Comparison of ENCODE assay signal across 8 cellular contexts in the genomic region with DNA sequence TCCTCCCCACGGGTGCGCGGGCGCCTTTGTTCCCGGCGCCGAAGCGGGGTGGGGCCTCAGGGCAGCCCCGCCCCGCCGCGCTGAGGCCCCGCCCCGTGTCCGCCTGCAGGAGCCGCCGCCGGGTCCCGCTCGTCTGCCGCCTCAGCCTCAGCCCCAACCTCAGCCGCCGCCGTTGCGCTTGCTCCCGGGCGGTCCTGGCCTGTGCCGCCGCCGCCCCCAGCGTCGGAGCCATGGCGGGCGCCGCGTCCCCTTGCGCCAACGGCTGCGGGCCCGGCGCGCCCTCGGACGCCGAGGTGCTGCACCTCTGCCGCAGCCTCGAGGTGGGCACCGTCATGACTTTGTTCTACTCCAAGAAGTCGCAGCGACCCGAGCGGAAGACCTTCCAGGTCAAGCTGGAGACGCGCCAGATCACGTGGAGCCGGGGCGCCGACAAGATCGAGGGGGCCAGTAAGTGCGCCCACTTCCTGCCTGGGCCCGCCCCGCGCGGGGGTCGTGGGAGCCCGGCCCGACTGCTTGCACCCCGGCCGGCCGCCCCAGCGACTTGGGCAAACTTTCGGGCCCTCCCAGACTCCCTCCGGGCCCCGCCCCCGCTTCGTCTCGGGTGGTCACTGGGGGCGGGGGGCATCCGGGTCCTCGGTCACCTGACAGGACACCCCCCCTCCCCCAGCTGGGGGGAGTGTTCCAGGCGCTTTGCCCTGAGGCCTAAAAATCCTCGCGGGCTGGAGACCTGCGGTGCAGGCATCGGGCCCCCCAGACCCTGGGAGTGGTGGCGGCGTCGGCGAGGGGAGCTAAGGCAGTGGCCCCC. TPM values are rescaled to one million over a fixed set of nuclear protein-coding genes. Genes with fewer than 3 reads are reported as not detected.
DNase-seq lines count a peak whose midpoint lies in the region; ATAC-seq and TF ChIP-seq lines count a peak whose summit lies in the region.

Gene PLCG1, plus strand, starts transcription at position 132 of the 805 bp plus-strand sequence. Its CDS starts 99 bp downstream, at position 231.

- H3K4me3 ChIP-seq in NB4 (ENCODE audit: low read depth, low read length) (peak within 1 kb of the TSS; percentile 49), heart right ventricle (peak within 1 kb of the TSS; percentile 71 to 99 (median 94)), upper lobe of left lung (peak within 1 kb of the TSS; percentile 62 to 98 (median 93))

- H3K27me3 ChIP-seq in heart right ventricle (peaks cover 0 to 9% (median 0%) of the 10 kb centered on the region in 7 donors), upper lobe of left lung (no peaks in the 10 kb centered on the region)

- H3K36me3 ChIP-seq in heart right ventricle (no peaks in the 10 kb centered on the region), upper lobe of left lung (no peaks in the 10 kb centered on the region)

- intact Hi-C loops in heart right ventricle (cut with DNase I): loop anchor here in 7 of 10 donors (2.0 to 10.0 kb wide), 12 partner anchors 35 to 277 kb away; partner anchors contain the start of gene LPIN3 (in 2 of the 7)

- peaks cover 43% of the 10 kb centered on the region for H3K4me1 Mint-ChIP-seq in progenitor cell of endocrine pancreas (ENCODE audit: low read depth)

- H3K27ac Mint-ChIP-seq in progenitor cell of endocrine pancreas: peak within 1 kb of the TSS; percentile 95

- TF ChIP-seq POLR2A in NB4 (IDR thresholded peaks at IDR 0.05; ENCODE audit: extremely low read depth, insufficient read length) (no peak), upper lobe of left lung (IDR thresholded peaks at IDR 0.05) (peak in 1 of 4 donors; percentile 34)

- H3K27ac ChIP-seq in adipose tissue (ENCODE audit: low read depth, low read length): peak within 1 kb of the TSS; percentile 68
- peak within 1 kb of the TSS; percentile 90 to 100 (median 98) for H3K27ac ChIP-seq in heart right ventricle
- peak within 1 kb of the TSS; percentile 84 to 98 (median 96) for H3K27ac ChIP-seq in upper lobe of left lung

- peak; percentile 62 to 89 (median 72) for ATAC-seq in heart right ventricle
- ATAC-seq in upper lobe of left lung (ENCODE audit: low FRiP score in 2 of 2): peak; percentile 58 to 91

- peak; percentile 30 for DNase-seq in GM04504 (ENCODE audit: low read depth)
- peak; percentile 92 for DNase-seq in HEK293T (ENCODE audit: extremely low spot score)
- peak; percentile 81 for DNase-seq in NB4 (ENCODE audit: low read depth)
- DNase-seq in T follicular helper cell (ENCODE audit: low read depth): peak; percentile 73
- DNase-seq in heart right ventricle: peak; percentile 86 to 89
- DNase-seq in progenitor cell of endocrine pancreas (ENCODE audit: low spot score, unreplicated experiment): peak; percentile 72
- DNase-seq in upper lobe of left lung: peak; percentile 87 to 97

- no peak for TF ChIP-seq CTCF in NB4 (IDR thresholded peaks at IDR 0.05; ENCODE audit: low read depth, low read length)
- TF ChIP-seq CTCF in heart right ventricle (IDR thresholded peaks at IDR 0.05): peak in 1 of 9 donors; percentile 5
- no peak for TF ChIP-seq CTCF in progenitor cell of endocrine pancreas (IDR thresholded peaks at IDR 0.05; ENCODE audit: unreplicated experiment)
- no peak for TF ChIP-seq CTCF in upper lobe of left lung (IDR thresholded peaks at IDR 0.05)

- H3K27me3 Mint-ChIP-seq in progenitor cell of endocrine pancreas: no peaks in the 10 kb centered on the region

- peak in 1 of 4 donors; percentile 17 for TF ChIP-seq EP300 in upper lobe of left lung (IDR thresholded peaks at IDR 0.05)

- H3K9me3 ChIP-seq in heart right ventricle (no peaks in the 10 kb centered on the region), upper lobe of left lung (no peaks in the 10 kb centered on the region)

- H3K4me3 Mint-ChIP-seq in progenitor cell of endocrine pancreas (ENCODE audit: low read depth): peak within 1 kb of the TSS; percentile 85

- CTCF ChIA-PET in HEK293T (lab: Yijun Ruan, JAX): no interaction called here

- peaks cover 6% of the 10 kb centered on the region for H3K36me3 Mint-ChIP-seq in progenitor cell of endocrine pancreas (ENCODE audit: insufficient read depth)

- POLR2A ChIA-PET in HEK293T (lab: Yijun Ruan, JAX): interaction anchor here (0.6 to 1.1 kb wide), 4 partner anchors 10 to 94 kb away, joined by 3 read pairs; no protein-coding TSS in a partner anchor

- H3K9me3 Mint-ChIP-seq in progenitor cell of endocrine pancreas (ENCODE audit: low read depth): no peaks in the 10 kb centered on the region

- WGBS in adipose tissue, 3 donors: 0 to 1% (median 1%) methylated on average over 57 to 89 of the region's 89 CpGs
- 0% methylated on average over 81 to 89 of the region's 89 CpGs for WGBS in heart right ventricle, 2 donors
- WGBS in upper lobe of left lung, 2 donors: 0 to 2% methylated on average over 4 to 15 of the region's 89 CpGs

- H3K4me1 ChIP-seq in heart right ventricle (peaks cover 24 to 65% (median 56%) of the 10 kb centered on the region in 9 donors), upper lobe of left lung (peaks cover 39 to 61% (median 52%) of the 10 kb centered on the region in 4 donors)

TF ChIP-seq in HEK293T, 16 proteins besides CTCF, POLR2A, EP300 and RAD21:
- peak; percentile 80; the same call in 1 of the 2 replicates for TF ChIP-seq FOXM1 (IDR thresholded peaks at IDR 0.05; ENCODE audit: borderline replicate concordance)
- no peak for TF ChIP-seq PKNOX1 (IDR thresholded peaks at IDR 0.05)

RNA-seq across cellular contexts. Expression of gene PLCG1, which starts in this region (rescaled TPM):
- polyA plus RNA-seq in adipose tissue (10 to 100 TPM; 16.1 to 96.7 (median 38.9) TPM), heart right ventricle (10 to 100 TPM; 38.8 to 81.7 TPM)
- total RNA-seq in heart right ventricle (10 to 100 TPM; 36.6 to 63.6 (median 47.9) TPM), progenitor cell of endocrine pancreas (391 and 395 TPM in 2 replicates), upper lobe of left lung (100 to 1,000 TPM in 3 of 6 donors, 10 to 100 TPM in 3; 69.8 to 383 (median 99.5) TPM)

Comparison
In these comparisons a context has a peak if more than half of its experiments do, and no peak if none do; other contexts are left out.
1. Peak in every context shown above with its lines: DNase-seq, ATAC-seq, H3K4me3 ChIP-seq and H3K27ac ChIP-seq.
2. DNase-seq: peak in every context shown above with its lines; median percentile 92 in HEK293T; 92 in upper lobe of left lung; 88 in heart right ventricle; 81 in NB4; 73 in T follicular helper cell; 72 in progenitor cell of endocrine pancreas; 30 in GM04504.